In the genomic region with DNA sequence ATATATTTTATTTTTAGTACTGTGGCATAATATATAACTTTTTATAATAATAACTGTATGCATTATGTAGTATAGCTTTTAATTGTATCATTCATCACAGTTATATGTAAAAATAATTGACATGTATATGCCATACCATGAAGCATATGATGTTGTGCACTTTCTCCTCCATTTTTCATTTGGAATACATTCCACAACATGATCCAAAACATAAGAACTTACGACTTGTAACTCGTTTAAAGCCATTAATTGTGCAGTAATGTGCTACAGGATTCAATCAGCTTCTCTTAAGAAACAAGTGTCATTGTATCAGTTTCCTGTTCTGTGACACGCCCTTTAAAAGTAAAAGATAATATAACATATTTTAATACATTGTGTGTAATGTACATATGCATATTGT, we compare ENCODE assay signal across 28 cellular contexts. TPM values are rescaled to one million over a fixed set of nuclear protein-coding genes. Genes with fewer than 3 reads are reported as not detected.
"Had no signal": no experiment of that assay in that cellular context is flagged by ENCODE, and none has a peak within 500 bp of the region (broad histone marks: within the 10 kb centered on the region; RNA-seq: fewer than 3 reads in every experiment).

No MANE protein-coding gene starts in this region.

- H3K27ac ChIP-seq: ascending aorta, brain microvascular endothelial cell, cardiac muscle cell, KMS-11, Peyer's patch, RWPE1, SJCRH30 had no signal

- H3K4me3 ChIP-seq: SJCRH30 had no signal

- H3K4me2 ChIP-seq: KMS-11 had no signal

- H3K4me1 ChIP-seq: SJCRH30 had no signal

- H3K36me3 Mint-ChIP-seq: WTC11 had no signal

- ATAC-seq: activated CD8-positive, alpha-beta T cell treated with anti-CD3 and anti-CD28 coated beads, Interleukin-2, amount 10 ng/mL, durations not matched to agents 7 days and 5 days; activated naive CD4-positive, alpha-beta T cell treated with anti-CD3 and anti-CD28 coated beads, Interleukin-2, amount 50 U/mL, for 72 hours; activated naive CD8-positive, alpha-beta T cell treated with anti-CD3 and anti-CD28 coated beads, Interleukin-2, amount 50 U/mL, for 24 hours; WTC11 had no signal

- H3K9me3 ChIP-seq: ascending aorta, Peyer's patch, SJCRH30 had no signal

- H3K9me3 Mint-ChIP-seq: activated naive CD4-positive, alpha-beta T cell treated with anti-CD3 and anti-CD28 coated beads, Interleukin-2, amount 50 U/mL, for 72 hours; activated naive CD8-positive, alpha-beta T cell treated with anti-CD3 and anti-CD28 coated beads, Interleukin-2, amount 50 U/mL, for 24 hours; activated T-helper 1 cell treated with anti-CD3 and anti-CD28 coated beads, Interleukin-12 subunit alpha, Interleukin-12 subunit beta, Interleukin-2, Interleukin-4 antibody, amounts not matched to agents 30 ng/mL and 10 ng/mL and 1 ng/mL, durations not matched to agents 14 hours and 24 hours and 36 hours; T-helper 1 cell treated with Interleukin-12 subunit alpha and Interleukin-12 subunit beta and Interleukin-4 antibody, amounts not matched to agents 30 μg/mL and 1 μg/mL, for 36 hours; WTC11 had no signal

- DNase-seq: activated CD4-positive, alpha-beta T cell treated with anti-CD3 and anti-CD28 coated beads for 48 hours; activated CD4-positive, alpha-beta T cell treated with anti-CD3 and anti-CD28 coated beads, Interleukin-2, amount 50 U/mL, for 4 hours; activated CD4-positive, CD25-positive, alpha-beta regulatory T cell treated with anti-CD3 and anti-CD28 coated beads, Interleukin-2, amount 50 U/mL, for 72 hours; activated CD8-positive, alpha-beta memory T cell treated with anti-CD3 and anti-CD28 coated beads, Interleukin-2, amount 50 U/mL, for 48 hours; activated CD8-positive, alpha-beta T cell treated with anti-CD3 and anti-CD28 coated beads, Interleukin-2, amount 10 ng/mL, durations not matched to agents 7 days and 5 days; activated effector memory CD4-positive, alpha-beta T cell treated with Interleukin-2 at 50 U/mL for 16 hours; activated naive CD4-positive, alpha-beta T cell treated with Interleukin-2 at 50 U/mL for 16 hours; activated naive CD8-positive, alpha-beta T cell treated with anti-CD3 and anti-CD28 coated beads, Interleukin-2, amount 50 U/mL, for 24 hours; activated T-cell treated with anti-CD3 and anti-CD28 coated beads, Interleukin-2, amount 50 U/mL, for 1 hour; amniotic stem cell; brain microvascular endothelial cell; cerebellar nuclear complex; NCI-H1105 treated with DMSO at 0.1 percent for 48 hours; NCI-H1436 treated with DMSO at 0.1 percent for 48 hours; NCI-H187 treated with DMSO at 0.1 percent for 48 hours; NCI-H2081 treated with DMSO at 0.1 percent for 48 hours; NCI-H446; Peyer's patch; Right ventricle myocardium superior; SJCRH30 had no signal

- H3K4me3 Mint-ChIP-seq: activated CD8-positive, alpha-beta T cell treated with anti-CD3 and anti-CD28 coated beads, Interleukin-2, amount 10 ng/mL, durations not matched to agents 7 days and 5 days had no signal

- H3K27ac Mint-ChIP-seq: activated CD8-positive, alpha-beta T cell treated with anti-CD3 and anti-CD28 coated beads, Interleukin-2, amount 10 ng/mL, durations not matched to agents 7 days and 5 days; activated naive CD4-positive, alpha-beta T cell treated with anti-CD3 and anti-CD28 coated beads, Interleukin-2, amount 50 U/mL, for 72 hours; activated T-helper 1 cell treated with anti-CD3 and anti-CD28 coated beads, Interleukin-12 subunit alpha, Interleukin-12 subunit beta, Interleukin-2, Interleukin-4 antibody, amounts not matched to agents 30 ng/mL and 10 ng/mL and 1 ng/mL, durations not matched to agents 14 hours and 24 hours and 36 hours; T-helper 1 cell treated with Interleukin-12 subunit alpha and Interleukin-12 subunit beta and Interleukin-4 antibody, amounts not matched to agents 30 μg/mL and 1 μg/mL, for 36 hours; WTC11 had no signal

- H3K36me3 ChIP-seq: ascending aorta, brain microvascular endothelial cell, cardiac muscle cell, Peyer's patch, SJCRH30 had no signal

- H3K27me3 ChIP-seq: ascending aorta, SJCRH30 had no signal

- H3K9ac ChIP-seq: KMS-11 had no signal

RNA-seq across cellular contexts. Expression of a gene that starts 2.2 kb away (rescaled TPM):
- total RNA-seq: activated CD8-positive, alpha-beta T cell treated with anti-CD3 and anti-CD28 coated beads, Interleukin-2, amount 10 ng/mL, durations not matched to agents 7 days and 5 days; ascending aorta; Right ventricle myocardium superior had no signal
